In the genomic region with DNA sequence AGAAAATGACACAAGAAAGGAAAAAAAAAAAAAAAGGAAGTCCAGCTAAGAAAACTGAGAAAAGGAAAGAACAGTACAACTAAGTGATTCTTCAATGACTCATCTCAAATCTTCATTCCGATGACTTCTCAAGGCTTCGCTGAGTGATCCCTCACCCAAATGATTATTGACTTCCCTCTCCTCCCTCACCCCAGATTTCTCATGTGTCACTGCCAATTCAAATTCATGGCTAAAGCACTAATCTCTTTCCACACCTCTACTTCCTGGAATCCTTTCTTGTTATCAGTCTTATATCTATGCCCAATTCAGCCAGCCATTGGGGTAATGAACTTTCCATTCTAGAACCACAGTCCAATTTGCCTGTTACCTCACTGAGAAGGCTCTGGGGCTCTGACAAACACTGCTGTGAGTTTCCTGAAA, we compare ENCODE assay signal across 9 cellular contexts. TPM values are rescaled to one million over a fixed set of nuclear protein-coding genes. Genes with fewer than 3 reads are reported as not detected.
DNase-seq lines count a peak whose midpoint lies in the region; ATAC-seq and TF ChIP-seq lines count a peak whose summit lies in the region.
"Had no signal": no experiment of that assay in that cellular context is flagged by ENCODE, and none has a peak within 500 bp of the region (broad histone marks: within the 10 kb centered on the region; RNA-seq: fewer than 3 reads in every experiment).

No MANE protein-coding gene starts in this region.

- 74% methylated on average over 2 of the region's 2 CpGs for WGBS in prostate gland

- no peaks in the 10 kb centered on the region for H3K4me1 ChIP-seq in prostate gland (replicated peaks)

- no peak overlapping the region for H3K27ac ChIP-seq in prostate gland

- DNase-seq in ELR (ENCODE audit: low read depth) (peak; percentile 78), HT1080 (ENCODE audit: low read depth) (peak; percentile 82), DMS79 (lab: John Stamatoyannopoulos, UW) (no peak), prostate gland (ENCODE audit: low spot score) (no peak), NCI-H524 (lab: John Stamatoyannopoulos, UW) (no peak), epidermal melanocyte (ENCODE audit: insufficient read length, low spot score) (no peak)

- no peak for TF ChIP-seq POLR2A in prostate gland (IDR thresholded peaks at IDR 0.05)

- H3K27me3 ChIP-seq in prostate gland (replicated peaks; ENCODE audit: insufficient read depth) = no peaks in the 10 kb centered on the region

- no peaks in the 10 kb centered on the region for H3K9me3 ChIP-seq in prostate gland

- intact Hi-C loops in prostate gland (cut with DNase I) = no loop called here

- ATAC-seq in GM21529 (IDR thresholded peaks at IDR 0.05; ENCODE audit: unreplicated experiment) = peak; percentile 77
- ATAC-seq in esophagus mucosa = peak; percentile 79

- no peak for TF ChIP-seq CTCF in prostate gland (IDR thresholded peaks at IDR 0.05)

- no peaks in the 10 kb centered on the region for H3K36me3 ChIP-seq in prostate gland

- H3K4me3 ChIP-seq in prostate gland = no peak overlapping the region

RNA-seq across cellular contexts. Expression of gene ABCB11, which starts 7.2 kb away (rescaled TPM):
- under 0.01 TPM in 1 of 2 replicates, not detected in the other for total RNA-seq in HT1080 (2014; rRNA removed; shearing (Covaris generic))
- not detected in 2 replicates for polyA plus RNA-seq in HT1080 (2015; cell fraction: cytosol; rRNA removed)
- polyA plus RNA-seq in HT1080 (2015; cell fraction: nucleus; rRNA removed) = 0.03 TPM in 1 of 2 replicates, not detected in the other
- total RNA-seq in esophagus mucosa (not detected), prostate gland (1 to 10 TPM in 1 of 2 donors, not detected in 1; 1.2 TPM)
- total RNA-seq: myocyte had no signal

RNA-seq across cellular contexts. Expression of gene DHRS9, which starts 31.0 kb away (rescaled TPM):
- total RNA-seq in HT1080 (2014; rRNA removed; shearing (Covaris generic)) = 0.20 and 0.21 TPM in 2 replicates
- polyA plus RNA-seq in HT1080 (2015; cell fraction: cytosol; rRNA removed) = 0.11 TPM in 1 of 2 replicates, not detected in the other
- polyA plus RNA-seq in HT1080 (2015; cell fraction: nucleus; rRNA removed) = 0.11 TPM in 1 of 2 replicates, not detected in the other
- total RNA-seq in esophagus mucosa (23.8 TPM), prostate gland (under 1 TPM; 0.32 to 0.34 TPM)
- total RNA-seq: myocyte had no signal

Comparison
In these comparisons a context has a peak if more than half of its experiments do, and no peak if none do; other contexts are left out.
1. DNase-seq: peak in ELR (single experiment) and HT1080 (single experiment); none in DMS79 (single experiment), prostate gland (single experiment), NCI-H524 (0 of 2) and epidermal melanocyte (single experiment).
2. RNA of gene DHRS9, which starts 31.0 kb away (total RNA-seq): 23.8 TPM in esophagus mucosa (single experiment); 0.32 to 0.34 TPM in prostate gland and 0.20 to 0.21 TPM in HT1080; every median in the first group is over 10 times any median in the second.